ENCODE assay signal across 8 cellular contexts in the genomic region with DNA sequence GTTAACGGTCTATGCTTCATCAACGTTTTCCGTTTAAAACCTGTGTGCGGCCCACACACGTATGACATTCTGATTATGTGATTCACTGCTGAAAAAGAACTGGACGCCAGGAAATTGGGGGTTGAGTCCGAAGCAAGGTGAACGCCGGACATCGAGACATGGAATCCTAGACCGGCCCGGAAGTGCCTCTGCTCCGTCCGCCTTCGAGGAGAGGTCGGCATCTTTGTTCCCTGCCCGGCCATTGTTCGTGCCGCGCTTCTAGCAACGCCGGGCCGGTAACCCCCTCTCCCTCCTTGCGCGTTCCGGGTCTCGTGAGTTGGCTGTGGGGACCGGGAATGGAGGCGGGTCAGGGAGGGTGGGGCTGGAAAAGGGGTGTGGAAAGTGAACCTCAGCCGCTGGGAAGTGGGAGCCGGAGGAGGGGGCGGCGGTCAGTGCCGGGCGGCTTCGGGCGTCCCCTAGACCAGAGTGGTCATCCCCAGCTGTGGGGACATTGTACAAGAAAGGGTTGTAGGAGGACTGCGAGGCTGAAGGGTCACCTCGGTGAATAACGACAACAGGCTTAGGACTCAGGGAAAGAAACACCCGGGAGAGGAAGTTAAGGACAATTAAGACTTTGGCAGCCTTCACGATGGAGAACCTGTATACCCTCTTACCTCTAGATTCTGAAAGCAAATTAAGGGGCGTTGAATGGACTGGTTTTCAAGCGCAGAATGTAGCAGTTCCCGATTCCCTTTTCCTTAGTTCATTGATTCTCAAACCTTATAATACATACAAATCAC. TPM values are rescaled to one million over a fixed set of nuclear protein-coding genes. Genes with fewer than 3 reads are reported as not detected.
DNase-seq lines count a peak whose midpoint lies in the region; ATAC-seq and TF ChIP-seq lines count a peak whose summit lies in the region.

TSS of gene ZSCAN9 (plus strand) at position 220 of the 779 bp plus-strand sequence. CDS start 1,810 bp downstream, outside the sequence.

- no peaks in the 10 kb centered on the region for H4K20me1 ChIP-seq in mammary epithelial cell (ENCODE audit: insufficient read depth, low read length)

- H3K4me3 ChIP-seq in SK-N-MC (peak within 1 kb of the TSS; percentile 77), mammary epithelial cell (replicated peaks in 1 of 3; ENCODE audit: insufficient read depth in 1 of 3, low read depth in 2 of 3, low read length in 3 of 3) (peak within 1 kb of the TSS; percentile 57 to 76 (median 66)), iPS-18c (ENCODE audit: insufficient read depth, low read depth, low read length) (peak within 1 kb of the TSS; percentile 95)

- POLR2A ChIA-PET in activated CD4-positive, alpha-beta T cell treated with anti-CD3 and anti-CD28 coated beads for 36 hours (lab: Charles Lee), result no interaction called here

- H3K9me3 ChIP-seq in SK-N-MC (ENCODE audit: low read depth, low read length) (no peaks in the 10 kb centered on the region), mammary epithelial cell (replicated peaks; ENCODE audit: insufficient read depth, low read length) (no peaks in the 10 kb centered on the region), iPS-18c (ENCODE audit: control insufficient read depth, insufficient read depth, low read length) (peaks cover 2% of the 10 kb centered on the region)

- peaks cover 12% of the 10 kb centered on the region for H3K4me1 Mint-ChIP-seq in activated CD4-positive, alpha-beta T cell treated with anti-CD3 and anti-CD28 coated beads for 36 hours
- peaks cover 28% of the 10 kb centered on the region for H3K4me1 Mint-ChIP-seq in HFFc6 (ENCODE audit: low read depth)

- WGBS in mammary epithelial cell (ENCODE audit: low coverage, missing lambda C conversion rate), result 1% methylated on average over 24 of the region's 45 CpGs

- intact Hi-C loops in activated CD4-positive, alpha-beta T cell treated with anti-CD3 and anti-CD28 coated beads for 36 hours (cut with DNase I, micrococcal nuclease), result no loop called here
- intact Hi-C loops in mammary epithelial cell (cut with micrococcal nuclease), result loop anchor here (1.0 to 5.0 kb wide), 6 partner anchors 27 to 362 kb away; partner anchors contain the start of genes PGBD1, ZKSCAN4, ZKSCAN8 and ZSCAN26
- intact Hi-C loops in sciatic nerve (cut with DNase I), result no loop called here

- peaks cover 14% of the 10 kb centered on the region for H3K79me2 ChIP-seq in mammary epithelial cell (ENCODE audit: insufficient read depth, low read length)

- peak within 1 kb of the TSS; percentile 77 for H3K4me3 Mint-ChIP-seq in activated CD4-positive, alpha-beta T cell treated with anti-CD3 and anti-CD28 coated beads for 36 hours
- H3K4me3 Mint-ChIP-seq in HFFc6, result peak within 1 kb of the TSS; percentile 98

- peak within 1 kb of the TSS; percentile 48 for H3K27ac Mint-ChIP-seq in activated CD4-positive, alpha-beta T cell treated with anti-CD3 and anti-CD28 coated beads for 36 hours
- H3K27ac Mint-ChIP-seq in HFFc6, result peak within 1 kb of the TSS; percentile 83

- H3K27ac ChIP-seq in SK-N-MC (peak within 1 kb of the TSS; percentile 2; the same call in 1 of the 2 replicates), mammary epithelial cell (ENCODE audit: insufficient read depth, low read depth, low read length) (peak within 1 kb of the TSS; percentile 62)

- H3K4me1 ChIP-seq in mammary epithelial cell (ENCODE audit: insufficient read depth, low read length), result peaks cover 9% of the 10 kb centered on the region

- TF ChIP-seq CTCF in HFFc6 (IDR thresholded peaks at IDR 0.05) (no peak), mammary epithelial cell (conservative IDR thresholded peaks at IDR 0.05 in 1 of 2, IDR thresholded peaks at IDR 0.05 in 1 of 2; ENCODE audit: extremely low read depth in 1 of 2, insufficient read depth in 1 of 2, low read depth in 1 of 2, low read length in 2 of 2) (no peak)

- H3K9ac ChIP-seq in SK-N-MC (ENCODE audit: insufficient read length) (peak within 1 kb of the TSS; percentile 47), mammary epithelial cell (ENCODE audit: insufficient read depth, low read length) (peak within 1 kb of the TSS; percentile 74)

- peak; percentile 64 for DNase-seq in activated CD4-positive, alpha-beta T cell treated with anti-CD3 and anti-CD28 coated beads for 36 hours
- no peak for DNase-seq in activated CD4-positive, alpha-beta T cell treated with anti-CD3 and anti-CD28 coated beads, Interleukin-2, amount 50 U/mL, for 4 hours
- DNase-seq in HFFc6 (peak; percentile 87), NCI-H1092 (lab: John Stamatoyannopoulos, UW) (peak; percentile 74), SK-N-MC (ENCODE audit: low read depth, low spot score) (no peak), mammary epithelial cell (peak; percentile 91), sciatic nerve (ENCODE audit: low spot score) (peak; percentile 87)

- H2AFZ ChIP-seq in mammary epithelial cell (ENCODE audit: low read depth, low read length), result peak within 1 kb of the TSS; percentile 95

- CTCF ChIA-PET in activated CD4-positive, alpha-beta T cell treated with anti-CD3 and anti-CD28 coated beads for 36 hours (lab: Charles Lee), result no interaction called here
- CTCF ChIA-PET in mammary epithelial cell (lab: Charles Lee; ENCODE audit: low non-redundant PET), result no interaction called here

- H3K36me3 Mint-ChIP-seq in activated CD4-positive, alpha-beta T cell treated with anti-CD3 and anti-CD28 coated beads for 36 hours (ENCODE audit: low read depth), result no peaks in the 10 kb centered on the region
- H3K36me3 Mint-ChIP-seq in HFFc6 (ENCODE audit: low read depth), result peaks cover 21% of the 10 kb centered on the region

- no peaks in the 10 kb centered on the region for H3K9me3 Mint-ChIP-seq in activated CD4-positive, alpha-beta T cell treated with anti-CD3 and anti-CD28 coated beads for 36 hours (ENCODE audit: low read depth)
- H3K9me3 Mint-ChIP-seq in HFFc6, result no peaks in the 10 kb centered on the region

- peaks cover 34% of the 10 kb centered on the region for H3K27me3 Mint-ChIP-seq in activated CD4-positive, alpha-beta T cell treated with anti-CD3 and anti-CD28 coated beads for 36 hours
- peaks cover 2% of the 10 kb centered on the region; the same call in 1 of the 2 replicates for H3K27me3 Mint-ChIP-seq in HFFc6 (ENCODE audit: insufficient read depth)

- H3K36me3 ChIP-seq in SK-N-MC (ENCODE audit: insufficient read depth, low read length) (peaks cover 19% of the 10 kb centered on the region; the same call in 1 of the 2 replicates), mammary epithelial cell (ENCODE audit: insufficient read depth, low read length) (peaks cover 3% of the 10 kb centered on the region)

- peak within 1 kb of the TSS; percentile 85 for H3K4me2 ChIP-seq in mammary epithelial cell (ENCODE audit: insufficient read depth, low read depth, low read length)

- peak; percentile 71 for ATAC-seq in activated CD4-positive, alpha-beta T cell treated with anti-CD3 and anti-CD28 coated beads for 36 hours
- ATAC-seq in sciatic nerve, result peak; percentile 99

- dilution Hi-C loops in mammary epithelial cell (cut with HindIII; ENCODE audit: low sequenced_read_pairs), result no loop called here

- BruUV-seq in mammary epithelial cell (replicated peaks; lab: Mats Ljungman, UMichigan), result TSS peak; percentile 45

- H3K27me3 ChIP-seq in mammary epithelial cell (ENCODE audit: insufficient read depth, low read length), result no peaks in the 10 kb centered on the region

- in situ Hi-C loops in mammary epithelial cell (cut with MboI; ENCODE audit: low sequenced_read_pairs in 2 of 2), result no loop called here

RNA-seq across cellular contexts. Expression of gene ZSCAN9, which starts in this region (rescaled TPM):
- total RNA-seq in activated CD4-positive, alpha-beta T cell treated with anti-CD3 and anti-CD28 coated beads for 36 hours, result 1 to 10 TPM; 1.7 to 1.8 TPM
- total RNA-seq in HFFc6 (2021; fragmentation: NEBNext Ultra II Directional; extraction: Animal tissue kit (Norgen Biotek cat#: 25700)), result 10 to 100 TPM in 1 of 6 experiments, 1 to 10 TPM in 5; 7.5 to 10.3 (median 8.9) TPM
- total RNA-seq in mammary epithelial cell, result 10 to 100 TPM; 11.9 to 15.5 TPM
- polyA plus RNA-seq in mammary epithelial cell, result 7.3 TPM
- 21.8 TPM for polyA minus RNA-seq in mammary epithelial cell
- total RNA-seq in sciatic nerve, result 17.3 TPM

Comparison
In these comparisons a context has a peak if more than half of its experiments do, and no peak if none do; other contexts are left out.
1. DNase-seq: peak in activated CD4-positive, alpha-beta T cell treated with anti-CD3 and anti-CD28 coated beads for 36 hours (single experiment), HFFc6 (single experiment), NCI-H1092 (single experiment), mammary epithelial cell (single experiment) and sciatic nerve (single experiment); none in activated CD4-positive, alpha-beta T cell treated with anti-CD3 and anti-CD28 coated beads, Interleukin-2, amount 50 U/mL, for 4 hours (0 of 2) and SK-N-MC (single experiment).
2. Peak in every context shown above with its lines, with median percentiles within 50 percentile points of each other: H3K4me3 ChIP-seq.